In genomic region chr5:172697123-172698121, GRCh38 we compare ENCODE assay signal across 1 cellular context.
A peak's percentile ranks its signal among the peaks of the same experiment; 100 is the strongest.
TF ChIP-seq lines count a peak whose summit lies in the region.

No MANE protein-coding gene starts in this region.

TF ChIP-seq in H1, 55 proteins besides CTCF, POLR2A, EP300 and RAD21 (continued from another document):
- TF ChIP-seq, protein P1, sequence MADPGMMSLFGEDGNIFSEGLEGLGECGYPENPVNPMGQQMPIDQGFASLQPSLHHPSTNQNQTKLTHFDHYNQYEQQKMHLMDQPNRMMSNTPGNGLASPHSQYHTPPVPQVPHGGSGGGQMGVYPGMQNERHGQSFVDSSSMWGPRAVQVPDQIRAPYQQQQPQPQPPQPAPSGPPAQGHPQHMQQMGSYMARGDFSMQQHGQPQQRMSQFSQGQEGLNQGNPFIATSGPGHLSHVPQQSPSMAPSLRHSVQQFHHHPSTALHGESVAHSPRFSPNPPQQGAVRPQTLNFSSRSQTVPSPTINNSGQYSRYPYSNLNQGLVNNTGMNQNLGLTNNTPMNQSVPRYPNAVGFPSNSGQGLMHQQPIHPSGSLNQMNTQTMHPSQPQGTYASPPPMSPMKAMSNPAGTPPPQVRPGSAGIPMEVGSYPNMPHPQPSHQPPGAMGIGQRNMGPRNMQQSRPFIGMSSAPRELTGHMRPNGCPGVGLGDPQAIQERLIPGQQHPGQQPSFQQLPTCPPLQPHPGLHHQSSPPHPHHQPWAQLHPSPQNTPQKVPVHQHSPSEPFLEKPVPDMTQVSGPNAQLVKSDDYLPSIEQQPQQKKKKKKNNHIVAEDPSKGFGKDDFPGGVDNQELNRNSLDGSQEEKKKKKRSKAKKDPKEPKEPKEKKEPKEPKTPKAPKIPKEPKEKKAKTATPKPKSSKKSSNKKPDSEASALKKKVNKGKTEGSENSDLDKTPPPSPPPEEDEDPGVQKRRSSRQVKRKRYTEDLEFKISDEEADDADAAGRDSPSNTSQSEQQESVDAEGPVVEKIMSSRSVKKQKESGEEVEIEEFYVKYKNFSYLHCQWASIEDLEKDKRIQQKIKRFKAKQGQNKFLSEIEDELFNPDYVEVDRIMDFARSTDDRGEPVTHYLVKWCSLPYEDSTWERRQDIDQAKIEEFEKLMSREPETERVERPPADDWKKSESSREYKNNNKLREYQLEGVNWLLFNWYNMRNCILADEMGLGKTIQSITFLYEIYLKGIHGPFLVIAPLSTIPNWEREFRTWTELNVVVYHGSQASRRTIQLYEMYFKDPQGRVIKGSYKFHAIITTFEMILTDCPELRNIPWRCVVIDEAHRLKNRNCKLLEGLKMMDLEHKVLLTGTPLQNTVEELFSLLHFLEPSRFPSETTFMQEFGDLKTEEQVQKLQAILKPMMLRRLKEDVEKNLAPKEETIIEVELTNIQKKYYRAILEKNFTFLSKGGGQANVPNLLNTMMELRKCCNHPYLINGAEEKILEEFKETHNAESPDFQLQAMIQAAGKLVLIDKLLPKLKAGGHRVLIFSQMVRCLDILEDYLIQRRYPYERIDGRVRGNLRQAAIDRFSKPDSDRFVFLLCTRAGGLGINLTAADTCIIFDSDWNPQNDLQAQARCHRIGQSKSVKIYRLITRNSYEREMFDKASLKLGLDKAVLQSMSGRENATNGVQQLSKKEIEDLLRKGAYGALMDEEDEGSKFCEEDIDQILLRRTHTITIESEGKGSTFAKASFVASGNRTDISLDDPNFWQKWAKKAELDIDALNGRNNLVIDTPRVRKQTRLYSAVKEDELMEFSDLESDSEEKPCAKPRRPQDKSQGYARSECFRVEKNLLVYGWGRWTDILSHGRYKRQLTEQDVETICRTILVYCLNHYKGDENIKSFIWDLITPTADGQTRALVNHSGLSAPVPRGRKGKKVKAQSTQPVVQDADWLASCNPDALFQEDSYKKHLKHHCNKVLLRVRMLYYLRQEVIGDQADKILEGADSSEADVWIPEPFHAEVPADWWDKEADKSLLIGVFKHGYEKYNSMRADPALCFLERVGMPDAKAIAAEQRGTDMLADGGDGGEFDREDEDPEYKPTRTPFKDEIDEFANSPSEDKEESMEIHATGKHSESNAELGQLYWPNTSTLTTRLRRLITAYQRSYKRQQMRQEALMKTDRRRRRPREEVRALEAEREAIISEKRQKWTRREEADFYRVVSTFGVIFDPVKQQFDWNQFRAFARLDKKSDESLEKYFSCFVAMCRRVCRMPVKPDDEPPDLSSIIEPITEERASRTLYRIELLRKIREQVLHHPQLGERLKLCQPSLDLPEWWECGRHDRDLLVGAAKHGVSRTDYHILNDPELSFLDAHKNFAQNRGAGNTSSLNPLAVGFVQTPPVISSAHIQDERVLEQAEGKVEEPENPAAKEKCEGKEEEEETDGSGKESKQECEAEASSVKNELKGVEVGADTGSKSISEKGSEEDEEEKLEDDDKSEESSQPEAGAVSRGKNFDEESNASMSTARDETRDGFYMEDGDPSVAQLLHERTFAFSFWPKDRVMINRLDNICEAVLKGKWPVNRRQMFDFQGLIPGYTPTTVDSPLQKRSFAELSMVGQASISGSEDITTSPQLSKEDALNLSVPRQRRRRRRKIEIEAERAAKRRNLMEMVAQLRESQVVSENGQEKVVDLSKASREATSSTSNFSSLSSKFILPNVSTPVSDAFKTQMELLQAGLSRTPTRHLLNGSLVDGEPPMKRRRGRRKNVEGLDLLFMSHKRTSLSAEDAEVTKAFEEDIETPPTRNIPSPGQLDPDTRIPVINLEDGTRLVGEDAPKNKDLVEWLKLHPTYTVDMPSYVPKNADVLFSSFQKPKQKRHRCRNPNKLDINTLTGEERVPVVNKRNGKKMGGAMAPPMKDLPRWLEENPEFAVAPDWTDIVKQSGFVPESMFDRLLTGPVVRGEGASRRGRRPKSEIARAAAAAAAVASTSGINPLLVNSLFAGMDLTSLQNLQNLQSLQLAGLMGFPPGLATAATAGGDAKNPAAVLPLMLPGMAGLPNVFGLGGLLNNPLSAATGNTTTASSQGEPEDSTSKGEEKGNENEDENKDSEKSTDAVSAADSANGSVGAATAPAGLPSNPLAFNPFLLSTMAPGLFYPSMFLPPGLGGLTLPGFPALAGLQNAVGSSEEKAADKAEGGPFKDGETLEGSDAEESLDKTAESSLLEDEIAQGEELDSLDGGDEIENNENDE (IDR thresholded peaks at IDR 0.05; ENCODE audit: insufficient replicate concordance, low read length) = no peak
- no peak for TF ChIP-seq CTBP2 (IDR thresholded peaks at IDR 0.05; ENCODE audit: borderline replicate concordance, insufficient read depth, insufficient read length, low read length)
- TF ChIP-seq SP1 (IDR thresholded peaks at IDR 0.05; ENCODE audit: low read depth, low read length) = no peak
- TF ChIP-seq ZNF274 (IDR thresholded peaks at IDR 0.05; ENCODE audit: borderline replicate concordance, extremely low read depth, low read length) = no peak
- no peak for TF ChIP-seq CHD1 (IDR thresholded peaks at IDR 0.05; ENCODE audit: low read depth, low read length)
- no peak for TF ChIP-seq PHF8 (conservative IDR thresholded peaks at IDR 0.05; ENCODE audit: low read depth, low read length)
- TF ChIP-seq CREB1 (IDR thresholded peaks at IDR 0.05) = 0 out of 2 replicates have a peak, but pooled peaks have one; percentile 13
- no peak for TF ChIP-seq ATF3 (IDR thresholded peaks at IDR 0.05; ENCODE audit: insufficient read depth, low read depth, low read length)
- peak; percentile 49; the same call in 1 of the 2 replicates for TF ChIP-seq TAF1 (IDR thresholded peaks at IDR 0.05; ENCODE audit: low read depth, low read length)
- no peak for TF ChIP-seq NRF1 (IDR thresholded peaks at IDR 0.05; ENCODE audit: low read depth, low read length)
- TF ChIP-seq RXRA (IDR thresholded peaks at IDR 0.05; ENCODE audit: insufficient read depth, low read depth, low read length) = no peak
- TF ChIP-seq SAP30 (IDR thresholded peaks at IDR 0.05; ENCODE audit: insufficient read depth, insufficient replicate concordance, low read length) = no peak
- TF ChIP-seq YY1 (IDR thresholded peaks at IDR 0.05; ENCODE audit: low read depth, low read length) = 0 out of 2 replicates have a peak, but pooled peaks have one; percentile 14
- peak; percentile 60 for TF ChIP-seq KDM4A (IDR thresholded peaks at IDR 0.05; ENCODE audit: low read depth, low read length, severe bottlenecking)
- TF ChIP-seq RBBP5 (IDR thresholded peaks at IDR 0.05; ENCODE audit: borderline replicate concordance, low read depth, low read length) = no peak
- TF ChIP-seq TBP (IDR thresholded peaks at IDR 0.05; ENCODE audit: low read depth, low read length) = peak; percentile 60; the same call in 1 of the 2 replicates
- no peak for TF ChIP-seq HDAC6 (IDR thresholded peaks at IDR 0.05; ENCODE audit: low read depth, low read length)
- TF ChIP-seq ASH2L (IDR thresholded peaks at IDR 0.05; ENCODE audit: low read length) = peak; percentile 58
- no peak for TF ChIP-seq EGR1 (IDR thresholded peaks at IDR 0.05; ENCODE audit: borderline replicate concordance, low read depth, low read length)
- no peak for TF ChIP-seq CBX5 (IDR thresholded peaks at IDR 0.05; ENCODE audit: low read depth, low read length)
- TF ChIP-seq, protein P2, sequence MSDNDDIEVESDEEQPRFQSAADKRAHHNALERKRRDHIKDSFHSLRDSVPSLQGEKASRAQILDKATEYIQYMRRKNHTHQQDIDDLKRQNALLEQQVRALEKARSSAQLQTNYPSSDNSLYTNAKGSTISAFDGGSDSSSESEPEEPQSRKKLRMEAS (IDR thresholded peaks at IDR 0.05) = peak; percentile 17; the same call in 1 of the 2 replicates
TF ChIP-seq in H1: peak in this region for 7.
